17 cellular contexts compared by ENCODE assay signal in the genomic region with DNA sequence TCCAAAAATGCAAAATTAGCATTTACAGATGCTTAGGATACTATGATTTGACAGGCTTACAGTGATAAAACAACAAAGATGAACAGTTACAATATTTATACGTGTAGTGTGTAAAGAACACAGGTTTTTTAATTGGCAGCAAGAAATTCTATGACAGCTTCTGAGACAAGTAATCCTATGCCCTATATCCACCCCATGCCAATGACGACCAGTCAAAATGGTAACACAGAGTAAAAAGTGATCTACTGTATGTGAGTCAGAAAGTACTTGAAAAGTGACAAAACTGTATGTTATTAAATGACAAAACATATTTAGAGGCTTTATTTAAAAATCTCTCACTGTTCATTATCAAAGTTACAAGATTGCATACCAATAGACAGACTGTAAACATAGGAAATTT.
DNase-seq lines count a peak whose midpoint lies in the region; ATAC-seq, FAIRE-seq and TF ChIP-seq lines count a peak whose summit lies in the region.
"Had no signal": no experiment of that assay in that cellular context is flagged by ENCODE, and none has a peak within 500 bp of the region (broad histone marks: within the 10 kb centered on the region; RNA-seq: fewer than 3 reads in every experiment).

No MANE protein-coding gene starts in this region.

- H3K4me3 Mint-ChIP-seq in activated T-cell treated with anti-CD3 and anti-CD28 coated beads, Interleukin-2, amount 50 U/mL, for 24 hours, result peak overlapping the region; percentile 50
- H3K4me3 Mint-ChIP-seq in activated CD4-positive, alpha-beta memory T cell treated with anti-CD3 and anti-CD28 coated beads for 36 hours, result peak overlapping the region; percentile 36
- peak overlapping the region; percentile 54 for H3K4me3 Mint-ChIP-seq in activated naive CD8-positive, alpha-beta T cell treated with anti-CD3 and anti-CD28 coated beads, Interleukin-2, amount 50 U/mL, for 24 hours
- H3K4me3 Mint-ChIP-seq: CD14-positive monocyte, GM23338 had no signal

- no peak for TF ChIP-seq POLR2A in GM12892 (IDR thresholded peaks at IDR 0.05; ENCODE audit: low read depth, low read length)

- no peaks in the 10 kb centered on the region for H3K9me3 Mint-ChIP-seq in activated T-cell treated with anti-CD3 and anti-CD28 coated beads, Interleukin-2, amount 50 U/mL, for 24 hours
- H3K9me3 Mint-ChIP-seq in activated CD4-positive, alpha-beta memory T cell treated with anti-CD3 and anti-CD28 coated beads for 36 hours, result no peaks in the 10 kb centered on the region
- H3K9me3 Mint-ChIP-seq in activated naive CD8-positive, alpha-beta T cell treated with anti-CD3 and anti-CD28 coated beads, Interleukin-2, amount 50 U/mL, for 24 hours, result no peaks in the 10 kb centered on the region
- H3K9me3 Mint-ChIP-seq: CD14-positive monocyte, GM23338, IgD-negative memory B cell had no signal

- CTCF ChIA-PET in activated CD4-positive, alpha-beta memory T cell treated with anti-CD3 and anti-CD28 coated beads for 36 hours (lab: Charles Lee), result interaction anchor here (1.0 to 2.0 kb wide), 5 partner anchors 16 to 87 kb away, joined by 3 to 10 read pairs (median 5); no protein-coding TSS in a partner anchor

- ATAC-seq in activated naive CD8-positive, alpha-beta T cell treated with anti-CD3 and anti-CD28 coated beads, Interleukin-2, amount 50 U/mL, for 24 hours, result peak; percentile 50
- no peak for ATAC-seq in GM18909 (IDR thresholded peaks at IDR 0.05; ENCODE audit: poor library complexity, unreplicated experiment)
- ATAC-seq: A549, GM23338 had no signal

- FAIRE-seq in GM12892 (lab: Jason Lieb, UNC), result peak; percentile 9
- FAIRE-seq: A549, G401.6 had no signal

- peaks cover 85% of the 10 kb centered on the region for H3K4me1 Mint-ChIP-seq in activated T-cell treated with anti-CD3 and anti-CD28 coated beads, Interleukin-2, amount 50 U/mL, for 24 hours (ENCODE audit: low read depth)
- H3K4me1 Mint-ChIP-seq in activated CD4-positive, alpha-beta memory T cell treated with anti-CD3 and anti-CD28 coated beads for 36 hours (ENCODE audit: low read depth), result peaks cover 85% of the 10 kb centered on the region
- H3K4me1 Mint-ChIP-seq in activated naive CD8-positive, alpha-beta T cell treated with anti-CD3 and anti-CD28 coated beads, Interleukin-2, amount 50 U/mL, for 24 hours, result peaks cover 74% of the 10 kb centered on the region

- H3K27me3 Mint-ChIP-seq in activated T-cell treated with anti-CD3 and anti-CD28 coated beads, Interleukin-2, amount 50 U/mL, for 24 hours, result no peaks in the 10 kb centered on the region
- no peaks in the 10 kb centered on the region for H3K27me3 Mint-ChIP-seq in activated CD4-positive, alpha-beta memory T cell treated with anti-CD3 and anti-CD28 coated beads for 36 hours
- no peaks in the 10 kb centered on the region for H3K27me3 Mint-ChIP-seq in activated naive CD8-positive, alpha-beta T cell treated with anti-CD3 and anti-CD28 coated beads, Interleukin-2, amount 50 U/mL, for 24 hours
- H3K27me3 Mint-ChIP-seq: IgD-negative memory B cell had no signal

- H3K27ac Mint-ChIP-seq in activated T-cell treated with anti-CD3 and anti-CD28 coated beads, Interleukin-2, amount 50 U/mL, for 24 hours, result peak overlapping the region; percentile 94
- H3K27ac Mint-ChIP-seq in activated CD4-positive, alpha-beta memory T cell treated with anti-CD3 and anti-CD28 coated beads for 36 hours, result peak overlapping the region; percentile 82
- peak overlapping the region; percentile 78 for H3K27ac Mint-ChIP-seq in activated naive CD8-positive, alpha-beta T cell treated with anti-CD3 and anti-CD28 coated beads, Interleukin-2, amount 50 U/mL, for 24 hours
- H3K27ac Mint-ChIP-seq: CD14-positive monocyte, GM23338, IgD-negative memory B cell had no signal

- peaks cover 28% of the 10 kb centered on the region for H3K36me3 Mint-ChIP-seq in activated T-cell treated with anti-CD3 and anti-CD28 coated beads, Interleukin-2, amount 50 U/mL, for 24 hours (ENCODE audit: low read depth)
- H3K36me3 Mint-ChIP-seq in activated CD4-positive, alpha-beta memory T cell treated with anti-CD3 and anti-CD28 coated beads for 36 hours, result peaks cover 4% of the 10 kb centered on the region
- peaks cover 11% of the 10 kb centered on the region for H3K36me3 Mint-ChIP-seq in activated naive CD8-positive, alpha-beta T cell treated with anti-CD3 and anti-CD28 coated beads, Interleukin-2, amount 50 U/mL, for 24 hours (ENCODE audit: low read depth)

- no peak for DNase-seq in activated T-cell treated with anti-CD3 and anti-CD28 coated beads, Interleukin-2, amount 50 U/mL, for 24 hours
- no peak for DNase-seq in activated T-cell treated with anti-CD3 and anti-CD28 coated beads for 4 hours
- DNase-seq in GM12892 (ENCODE audit: insufficient read length), result no peak
- no peak for DNase-seq in activated CD4-positive, alpha-beta memory T cell treated with anti-CD3 and anti-CD28 coated beads for 36 hours
- DNase-seq in activated naive CD8-positive, alpha-beta T cell treated with anti-CD3 and anti-CD28 coated beads, Interleukin-2, amount 50 U/mL, for 24 hours, result no peak
- DNase-seq in NCI-H2107 treated with DMSO at 0.1 percent for 48 hours (lab: John Stamatoyannopoulos, UW; ENCODE audit: unreplicated experiment), result no peak
- DNase-seq in SIG-M5 treated with dmso at 0.1 percent for 504 hours (lab: John Stamatoyannopoulos, UW; ENCODE audit: unreplicated experiment), result no peak
- DNase-seq: DMS79 treated with DMSO at 0.1 percent for 48 hours, NCI-H1417, NCI-H2029, NCI-H510A treated with DMSO at 0.1 percent for 48 hours had no signal

- POLR2A ChIA-PET in activated CD4-positive, alpha-beta memory T cell treated with anti-CD3 and anti-CD28 coated beads for 36 hours (lab: Charles Lee), result interaction anchor here (0.7 to 8.2 kb wide), 13 partner anchors 10 to 1435 kb away, joined by 3 to 72 read pairs (median 4); no protein-coding TSS in a partner anchor

- intact Hi-C loops in activated CD4-positive, alpha-beta memory T cell treated with anti-CD3 and anti-CD28 coated beads for 36 hours (cut with micrococcal nuclease), result loop anchor here (1.0 to 10.0 kb wide), 9 partner anchors 10 to 203 kb away; no protein-coding TSS in a partner anchor
